2 cellular contexts compared by ENCODE assay signal in the genomic region with DNA sequence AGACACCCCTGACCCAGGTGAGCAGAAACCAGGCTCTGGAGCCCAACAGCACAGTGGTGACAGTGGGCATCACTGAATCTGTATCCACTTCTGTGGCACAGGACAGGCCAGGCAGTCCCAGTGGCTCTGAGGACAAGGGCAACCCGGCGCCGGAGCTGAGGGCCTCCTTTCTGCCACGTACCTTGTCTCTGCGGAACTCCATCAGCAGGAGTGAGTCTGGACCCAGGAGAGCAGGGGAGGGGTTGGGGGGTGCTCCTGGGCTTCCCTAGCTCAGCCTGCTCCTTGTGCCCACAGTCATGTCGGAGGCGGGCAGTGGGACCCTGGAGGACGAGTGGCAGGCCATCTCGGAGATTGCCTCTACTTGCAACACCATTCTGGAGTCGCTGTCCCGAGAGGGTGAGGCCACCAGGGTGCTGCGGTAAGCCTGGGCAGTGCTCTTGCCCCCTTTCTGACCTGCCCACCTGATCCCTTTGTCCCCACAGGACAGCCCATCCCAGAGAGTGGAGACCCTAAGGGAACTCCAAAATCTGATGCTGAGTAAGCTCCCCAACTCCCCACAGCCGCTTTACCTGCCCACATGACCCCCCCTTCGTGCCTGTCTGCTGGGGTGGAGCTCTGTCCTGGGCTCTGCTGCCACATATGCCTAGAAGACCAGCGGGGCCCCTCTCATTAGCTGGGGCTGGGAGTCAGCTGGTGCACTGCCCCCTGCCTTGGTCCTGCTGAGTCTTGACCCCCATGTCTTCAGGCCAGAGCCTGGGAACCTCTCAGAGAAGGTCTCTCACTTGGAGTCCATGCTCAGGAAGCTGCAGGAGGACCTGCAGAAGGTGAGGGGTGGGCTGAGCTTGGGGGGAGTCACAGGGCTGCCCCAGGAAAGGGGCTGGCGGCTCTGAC.
TF ChIP-seq lines count a peak whose summit lies in the region.

No MANE protein-coding gene starts in this region.

TF ChIP-seq in HCT116, 20 proteins besides CTCF, POLR2A, EP300 and RAD21 (continued from another document):
- TF ChIP-seq SP1 (IDR thresholded peaks at IDR 0.05; ENCODE audit: low read depth): no peak
- no peak for TF ChIP-seq EGR1 (IDR thresholded peaks at IDR 0.05; ENCODE audit: low read depth)
- TF ChIP-seq FOSL1 (IDR thresholded peaks at IDR 0.05; ENCODE audit: low read depth): no peak
- no peak for TF ChIP-seq POLR2AphosphoS5 (IDR thresholded peaks at IDR 0.05; ENCODE audit: low read depth, low read length)
- no peak for TF ChIP-seq CEBPB (IDR thresholded peaks at IDR 0.05; ENCODE audit: low read depth)
- TF ChIP-seq ATF3 (IDR thresholded peaks at IDR 0.05): no peak
- TF ChIP-seq EZH2 (IDR thresholded peaks at IDR 0.05): no peak
- TF ChIP-seq SRF (IDR thresholded peaks at IDR 0.05; ENCODE audit: low read depth): no peak
- TF ChIP-seq, protein P1, sequence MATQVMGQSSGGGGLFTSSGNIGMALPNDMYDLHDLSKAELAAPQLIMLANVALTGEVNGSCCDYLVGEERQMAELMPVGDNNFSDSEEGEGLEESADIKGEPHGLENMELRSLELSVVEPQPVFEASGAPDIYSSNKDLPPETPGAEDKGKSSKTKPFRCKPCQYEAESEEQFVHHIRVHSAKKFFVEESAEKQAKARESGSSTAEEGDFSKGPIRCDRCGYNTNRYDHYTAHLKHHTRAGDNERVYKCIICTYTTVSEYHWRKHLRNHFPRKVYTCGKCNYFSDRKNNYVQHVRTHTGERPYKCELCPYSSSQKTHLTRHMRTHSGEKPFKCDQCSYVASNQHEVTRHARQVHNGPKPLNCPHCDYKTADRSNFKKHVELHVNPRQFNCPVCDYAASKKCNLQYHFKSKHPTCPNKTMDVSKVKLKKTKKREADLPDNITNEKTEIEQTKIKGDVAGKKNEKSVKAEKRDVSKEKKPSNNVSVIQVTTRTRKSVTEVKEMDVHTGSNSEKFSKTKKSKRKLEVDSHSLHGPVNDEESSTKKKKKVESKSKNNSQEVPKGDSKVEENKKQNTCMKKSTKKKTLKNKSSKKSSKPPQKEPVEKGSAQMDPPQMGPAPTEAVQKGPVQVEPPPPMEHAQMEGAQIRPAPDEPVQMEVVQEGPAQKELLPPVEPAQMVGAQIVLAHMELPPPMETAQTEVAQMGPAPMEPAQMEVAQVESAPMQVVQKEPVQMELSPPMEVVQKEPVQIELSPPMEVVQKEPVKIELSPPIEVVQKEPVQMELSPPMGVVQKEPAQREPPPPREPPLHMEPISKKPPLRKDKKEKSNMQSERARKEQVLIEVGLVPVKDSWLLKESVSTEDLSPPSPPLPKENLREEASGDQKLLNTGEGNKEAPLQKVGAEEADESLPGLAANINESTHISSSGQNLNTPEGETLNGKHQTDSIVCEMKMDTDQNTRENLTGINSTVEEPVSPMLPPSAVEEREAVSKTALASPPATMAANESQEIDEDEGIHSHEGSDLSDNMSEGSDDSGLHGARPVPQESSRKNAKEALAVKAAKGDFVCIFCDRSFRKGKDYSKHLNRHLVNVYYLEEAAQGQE (IDR thresholded peaks at IDR 0.05; ENCODE audit: low read depth): no peak
- TF ChIP-seq ELF1 (IDR thresholded peaks at IDR 0.05; ENCODE audit: borderline replicate concordance, low read depth): no peak
- TF ChIP-seq, protein P2, sequence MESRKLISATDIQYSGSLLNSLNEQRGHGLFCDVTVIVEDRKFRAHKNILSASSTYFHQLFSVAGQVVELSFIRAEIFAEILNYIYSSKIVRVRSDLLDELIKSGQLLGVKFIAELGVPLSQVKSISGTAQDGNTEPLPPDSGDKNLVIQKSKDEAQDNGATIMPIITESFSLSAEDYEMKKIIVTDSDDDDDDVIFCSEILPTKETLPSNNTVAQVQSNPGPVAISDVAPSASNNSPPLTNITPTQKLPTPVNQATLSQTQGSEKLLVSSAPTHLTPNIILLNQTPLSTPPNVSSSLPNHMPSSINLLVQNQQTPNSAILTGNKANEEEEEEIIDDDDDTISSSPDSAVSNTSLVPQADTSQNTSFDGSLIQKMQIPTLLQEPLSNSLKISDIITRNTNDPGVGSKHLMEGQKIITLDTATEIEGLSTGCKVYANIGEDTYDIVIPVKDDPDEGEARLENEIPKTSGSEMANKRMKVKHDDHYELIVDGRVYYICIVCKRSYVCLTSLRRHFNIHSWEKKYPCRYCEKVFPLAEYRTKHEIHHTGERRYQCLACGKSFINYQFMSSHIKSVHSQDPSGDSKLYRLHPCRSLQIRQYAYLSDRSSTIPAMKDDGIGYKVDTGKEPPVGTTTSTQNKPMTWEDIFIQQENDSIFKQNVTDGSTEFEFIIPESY (IDR thresholded peaks at IDR 0.05; ENCODE audit: extremely low read depth, insufficient replicate concordance, low read length): no peak
- no peak for TF ChIP-seq ZNF274 (IDR thresholded peaks at IDR 0.05; ENCODE audit: low read depth, low read length)

TF ChIP-seq in HEK293T, 16 proteins besides CTCF, POLR2A, EP300 and RAD21 (continued from another document):
- TF ChIP-seq PKNOX1 (IDR thresholded peaks at IDR 0.05) (no peak), SP1 (IDR thresholded peaks at IDR 0.05) (no peak), ELF4 (IDR thresholded peaks at IDR 0.05) (no peak), LEF1 (IDR thresholded peaks at IDR 0.05; ENCODE audit: borderline replicate concordance) (no peak), L3MBTL2 (conservative IDR thresholded peaks at IDR 0.05) (no peak)
